ENCODE assay signal across 8 cellular contexts in genomic region chr2:17877811-17878221, GRCh38. TPM values are rescaled to one million over a fixed set of nuclear protein-coding genes. Genes with fewer than 3 reads are reported as not detected.
DNase-seq lines count a peak whose midpoint lies in the region; ATAC-seq and TF ChIP-seq lines count a peak whose summit lies in the region.

No MANE protein-coding gene starts in this region.

- H3K27ac ChIP-seq in SU-DHL-6 (ENCODE audit: low read depth, low read length), result no peak overlapping the region

- peaks cover 52% of the 10 kb centered on the region for H3K27me3 Mint-ChIP-seq in progenitor cell of endocrine pancreas

- H3K9me3 ChIP-seq in SU-DHL-6 (ENCODE audit: insufficient read depth, low read length), result no peaks in the 10 kb centered on the region

- peak; percentile 17 for ATAC-seq in GM18868 (IDR thresholded peaks at IDR 0.05; ENCODE audit: unreplicated experiment)
- ATAC-seq in HG03095 (IDR thresholded peaks at IDR 0.05; ENCODE audit: unreplicated experiment), result peak; percentile 25

- no peaks in the 10 kb centered on the region for H3K79me2 ChIP-seq in SU-DHL-6 (ENCODE audit: insufficient read depth, low read length)

- H3K4me2 ChIP-seq in SU-DHL-6 (ENCODE audit: low read depth, low read length, poor library complexity, severe bottlenecking), result peak overlapping the region; percentile 63

- no peak for TF ChIP-seq CTCF in SU-DHL-6 (IDR thresholded peaks at IDR 0.05; ENCODE audit: insufficient read depth, low read length, poor library complexity, severe bottlenecking)
- no peak for TF ChIP-seq CTCF in fibroblast of villous mesenchyme (IDR thresholded peaks at IDR 0.05; ENCODE audit: insufficient read depth, low read depth, low read length)
- no peak for TF ChIP-seq CTCF in progenitor cell of endocrine pancreas (IDR thresholded peaks at IDR 0.05; ENCODE audit: unreplicated experiment)

- H3K9me3 Mint-ChIP-seq in progenitor cell of endocrine pancreas (ENCODE audit: low read depth), result no peaks in the 10 kb centered on the region

- peak overlapping the region; percentile 56 for H3K4me3 ChIP-seq in SU-DHL-6 (ENCODE audit: insufficient read depth, low read length, poor library complexity, severe bottlenecking)
- peak overlapping the region; percentile 45 for H3K4me3 ChIP-seq in fibroblast of villous mesenchyme (ENCODE audit: low read depth, low read length)

- H3K4me1 Mint-ChIP-seq in progenitor cell of endocrine pancreas (ENCODE audit: low read depth), result peaks cover 8% of the 10 kb centered on the region

- no peaks in the 10 kb centered on the region for H3K9me2 ChIP-seq in SU-DHL-6 (replicated peaks; ENCODE audit: insufficient read depth, low read length)

- no peaks in the 10 kb centered on the region for H4K20me1 ChIP-seq in SU-DHL-6 (ENCODE audit: low read depth, low read length)

- H3F3A ChIP-seq in SU-DHL-6 (ENCODE audit: insufficient read depth), result no peaks in the 10 kb centered on the region

- H3K27me3 ChIP-seq in SU-DHL-6 (ENCODE audit: low read length), result peaks cover 2% of the 10 kb centered on the region; the same call in 1 of the 2 replicates

- H2AFZ ChIP-seq in SU-DHL-6 (ENCODE audit: low read depth, low read length, severe bottlenecking), result peak overlapping the region; percentile 58

- peak overlapping the region; percentile 77 for H3K4me3 Mint-ChIP-seq in progenitor cell of endocrine pancreas (ENCODE audit: low read depth)

- H3K36me3 ChIP-seq in SU-DHL-6 (ENCODE audit: low read length), result no peaks in the 10 kb centered on the region

- no peak overlapping the region for H3K27ac Mint-ChIP-seq in progenitor cell of endocrine pancreas

- DNase-seq in Ammon's horn (ENCODE audit: low spot score), result peak; percentile 20
- no peak for DNase-seq in fibroblast of villous mesenchyme (ENCODE audit: low read depth)
- no peak for DNase-seq in progenitor cell of endocrine pancreas (ENCODE audit: low spot score, unreplicated experiment)
- no peak for DNase-seq in T-helper 9 cell
- DNase-seq in effector CD4-positive, alpha-beta T cell, result no peak

- no peaks in the 10 kb centered on the region for H3K36me3 Mint-ChIP-seq in progenitor cell of endocrine pancreas (ENCODE audit: insufficient read depth)

- H3K9ac ChIP-seq in SU-DHL-6 (ENCODE audit: low read length), result peak overlapping the region; percentile 41; the same call in 1 of the 2 replicates

RNA-seq across cellular contexts. Expression of gene KCNS3, which starts 0.7 kb away (rescaled TPM):
- total RNA-seq in fibroblast of villous mesenchyme (3.0 and 7.4 TPM in 2 replicates), progenitor cell of endocrine pancreas (7.4 and 8.2 TPM in 2 replicates)
